12 cellular contexts compared by ENCODE assay signal in genomic region chr9:112119225-112120045, GRCh38. TPM values are rescaled to one million over a fixed set of nuclear protein-coding genes. Genes with fewer than 3 reads are reported as not detected.
DNase-seq lines count a peak whose midpoint lies in the region; ATAC-seq and TF ChIP-seq lines count a peak whose summit lies in the region.
"Had no signal": no experiment of that assay in that cellular context is flagged by ENCODE, and none has a peak within 500 bp of the region (broad histone marks: within the 10 kb centered on the region; RNA-seq: fewer than 3 reads in every experiment).

No MANE protein-coding gene starts in this region.

- peak overlapping the region; percentile 77 for H3K27ac Mint-ChIP-seq in type B pancreatic cell

- H3K9me3 ChIP-seq in lower lobe of right lung, result no peaks in the 10 kb centered on the region

- no peak for TF ChIP-seq CTCF in choroid plexus epithelial cell (conservative IDR thresholded peaks at IDR 0.05; ENCODE audit: low read depth, low read length)
- TF ChIP-seq CTCF in lower lobe of right lung (IDR thresholded peaks at IDR 0.05), result no peak
- TF ChIP-seq CTCF in type B pancreatic cell (conservative IDR thresholded peaks at IDR 0.05), result no peak

- H3K27ac ChIP-seq in lower lobe of right lung, result peak overlapping the region; percentile 4

- peaks cover 14% of the 10 kb centered on the region for H3K36me3 Mint-ChIP-seq in type B pancreatic cell

- peaks cover 8% of the 10 kb centered on the region for H3K4me1 Mint-ChIP-seq in type B pancreatic cell (ENCODE audit: unreplicated experiment)

- H3K4me1 ChIP-seq in lower lobe of right lung, result peaks cover 14% of the 10 kb centered on the region

- intact Hi-C loops in lower lobe of right lung (cut with DNase I), result no loop called here

- H3K36me3 ChIP-seq in lower lobe of right lung, result peaks cover 23% of the 10 kb centered on the region

- no peaks in the 10 kb centered on the region for H3K9me3 Mint-ChIP-seq in type B pancreatic cell

- ATAC-seq in lower lobe of right lung, result peak; percentile 80 to 92
- no peak for ATAC-seq in HG02759 (IDR thresholded peaks at IDR 0.05; ENCODE audit: unreplicated experiment)
- ATAC-seq in GM18517 (IDR thresholded peaks at IDR 0.05; ENCODE audit: unreplicated experiment), result no peak

- H3K4me3 ChIP-seq in choroid plexus epithelial cell (ENCODE audit: low read depth, low read length), result no peak overlapping the region
- no peak overlapping the region for H3K4me3 ChIP-seq in lower lobe of right lung

- no peaks in the 10 kb centered on the region for H3K27me3 ChIP-seq in lower lobe of right lung (ENCODE audit: low read depth)

- H3K27me3 Mint-ChIP-seq in type B pancreatic cell, result no peaks in the 10 kb centered on the region

- peak overlapping the region; percentile 53 for H3K4me3 Mint-ChIP-seq in type B pancreatic cell

- peak; percentile 13 to 19 for DNase-seq in NCI-H526 (lab: John Stamatoyannopoulos, UW)
- DNase-seq in NCI-H526 treated with DMSO at 0.1 percent for 48 hours (lab: John Stamatoyannopoulos, UW), result no peak
- DNase-seq in choroid plexus epithelial cell (ENCODE audit: low read depth), result peak; percentile 7
- DNase-seq in lower lobe of right lung, result no peak
- no peak for DNase-seq in type B pancreatic cell (ENCODE audit: extremely low spot score, unreplicated experiment)
- no peak for DNase-seq in Ammon's horn (ENCODE audit: low spot score)
- DNase-seq: foreskin melanocyte; NCI-H524 treated with DMSO at 0.1 percent for 48 hours; stimulated activated CD4-positive, alpha-beta T cell treated with anti-CD3 and anti-CD28 coated beads, Interleukin-4, amount 100 ng/mL, for 1 hour; T-helper 1 cell had no signal

RNA-seq across cellular contexts. Expression of gene SUSD1, which starts 55.7 kb away (rescaled TPM):
- total RNA-seq in lower lobe of right lung, result 49.4 TPM
- total RNA-seq in type B pancreatic cell (ENCODE audit: low replicate concordance), result 16.3 and 21.8 TPM in 2 replicates

Comparison
In these comparisons a context has a peak if more than half of its experiments do, and no peak if none do; other contexts are left out.
1. DNase-seq: peak in NCI-H526 (2 of 2) and choroid plexus epithelial cell (single experiment); none in NCI-H526 treated with DMSO at 0.1 percent for 48 hours (single experiment), lower lobe of right lung (single experiment), type B pancreatic cell (single experiment) and Ammon's horn (single experiment).
2. ATAC-seq: peak in lower lobe of right lung (2 of 2); none in HG02759 (single experiment) and GM18517 (single experiment).